18 cellular contexts compared by ENCODE assay signal in genomic region chr2:189578272-189578671, GRCh38. TPM values are rescaled to one million over a fixed set of nuclear protein-coding genes. Genes with fewer than 3 reads are reported as not detected.
DNase-seq lines count a peak whose midpoint lies in the region; ATAC-seq and TF ChIP-seq lines count a peak whose summit lies in the region.
"Had no signal": no experiment of that assay in that cellular context is flagged by ENCODE, and none has a peak within 500 bp of the region (broad histone marks: within the 10 kb centered on the region; RNA-seq: fewer than 3 reads in every experiment).

No MANE protein-coding gene starts in this region.

- intact Hi-C loops in left ventricle myocardium inferior (cut with micrococcal nuclease) (loop anchor here (10.0 kb wide), 1 partner anchor 113 kb away; no protein-coding TSS in a partner anchor), Right ventricle myocardium superior (cut with DNase I) (loop anchor here (10.0 kb wide), 1 partner anchor 113 kb away; no protein-coding TSS in a partner anchor), uterus (cut with DNase I; ENCODE audit: low total_unique reads) (no loop called here)

- peak overlapping the region; percentile 16 for H3K9ac ChIP-seq in endodermal cell (ENCODE audit: extremely low read depth, low read length, poor library complexity, severe bottlenecking)
- H3K9ac ChIP-seq in parathyroid adenoma: no peak overlapping the region

- peaks cover 10% of the 10 kb centered on the region for H3K36me3 ChIP-seq in left ventricle myocardium inferior
- H3K36me3 ChIP-seq in endodermal cell (ENCODE audit: control insufficient read depth, insufficient read depth, low read length): peaks cover 32% of the 10 kb centered on the region
- H3K36me3 ChIP-seq in parathyroid adenoma (ENCODE audit: control insufficient read depth, insufficient read depth, low read length): no peaks in the 10 kb centered on the region
- H3K36me3 ChIP-seq in uterus: no peaks in the 10 kb centered on the region

- peak overlapping the region; percentile 88 for H3K4me2 ChIP-seq in parathyroid adenoma (ENCODE audit: low read length)
- H3K4me2 ChIP-seq: GM23338 had no signal

- TF ChIP-seq POLR2A in uterus (IDR thresholded peaks at IDR 0.05): no peak

- H2AFZ ChIP-seq in parathyroid adenoma: no peak overlapping the region
- H2AFZ ChIP-seq: GM23338 had no signal

- peaks cover 33% of the 10 kb centered on the region for H3K27me3 Mint-ChIP-seq in endodermal cell (ENCODE audit: insufficient read depth)

- H3K9me3 Mint-ChIP-seq in endodermal cell: no peaks in the 10 kb centered on the region
- H3K9me3 Mint-ChIP-seq: GM23338 had no signal

- no peak for ATAC-seq in Right ventricle myocardium superior (ENCODE audit: poor library complexity)
- no peak for ATAC-seq in GM19467 (IDR thresholded peaks at IDR 0.05; ENCODE audit: unreplicated experiment)
- ATAC-seq: GM23338 had no signal

- TF ChIP-seq CTCF in left ventricle myocardium inferior (IDR thresholded peaks at IDR 0.05; ENCODE audit: borderline replicate concordance) (no peak), endodermal cell (conservative IDR thresholded peaks at IDR 0.05) (no peak), parathyroid adenoma (IDR thresholded peaks at IDR 0.05) (no peak), uterus (IDR thresholded peaks at IDR 0.05) (no peak)

- WGBS in endodermal cell (ENCODE audit: insufficient coverage in 1 of 2, insufficient read length in 1 of 2), 2 experiments: 88% methylated on average over 1 of the region's 1 CpG; no CpG with 5 or more reads in 1 of the 2 experiments

- no peak for DNase-seq in left ventricle myocardium inferior
- no peak for DNase-seq in Right ventricle myocardium superior
- DNase-seq in endodermal cell: no peak
- DNase-seq in uterus: no peak
- DNase-seq in dermis blood vessel endothelial cell: no peak
- DNase-seq in activated CD8-positive, alpha-beta memory T cell treated with anti-CD3 and anti-CD28 coated beads, Interleukin-2, amount 50 U/mL, for 48 hours: no peak
- DNase-seq: activated CD4-positive, alpha-beta T cell treated with anti-CD3 and anti-CD28 coated beads for 1 hour; amniotic stem cell; KBM-7; NCI-H1048; NCI-H526; trophoblast cell had no signal

- peaks cover 51% of the 10 kb centered on the region for H3K4me1 Mint-ChIP-seq in endodermal cell

- peak overlapping the region; percentile 81 for H3K4me3 Mint-ChIP-seq in endodermal cell
- H3K4me3 Mint-ChIP-seq: GM23338 had no signal

- H3K4me3 ChIP-seq in left ventricle myocardium inferior (peak overlapping the region; percentile 86), endodermal cell (ENCODE audit: low read length) (peak overlapping the region; percentile 94), parathyroid adenoma (ENCODE audit: low read depth, low read length) (peak overlapping the region; percentile 85), uterus (peak overlapping the region; percentile 56 to 80)
- H3K4me3 ChIP-seq: GM23338 had no signal

- no peak overlapping the region for H3K27ac Mint-ChIP-seq in endodermal cell
- H3K27ac Mint-ChIP-seq: GM23338 had no signal

- peak overlapping the region; percentile 11 for H3K27ac ChIP-seq in left ventricle myocardium inferior (replicated peaks)
- H3K27ac ChIP-seq in endodermal cell (ENCODE audit: low read depth, low read length): no peak overlapping the region
- H3K27ac ChIP-seq in parathyroid adenoma: no peak overlapping the region
- peak overlapping the region; percentile 94 to 98 for H3K27ac ChIP-seq in uterus
- H3K27ac ChIP-seq: C4-2B, HL-60 had no signal

- H3K27me3 ChIP-seq in left ventricle myocardium inferior (ENCODE audit: low read depth) (no peaks in the 10 kb centered on the region), endodermal cell (ENCODE audit: control insufficient read depth, insufficient read depth, low read length, poor library complexity, severe bottlenecking) (peaks cover 17% of the 10 kb centered on the region), parathyroid adenoma (ENCODE audit: control insufficient read depth, insufficient read depth, low read length) (no peaks in the 10 kb centered on the region), uterus (no peaks in the 10 kb centered on the region)

- H3K9me3 ChIP-seq in left ventricle myocardium inferior (replicated peaks) (no peaks in the 10 kb centered on the region), endodermal cell (ENCODE audit: control insufficient read depth, low read length) (no peaks in the 10 kb centered on the region), parathyroid adenoma (ENCODE audit: control insufficient read depth, low read length) (no peaks in the 10 kb centered on the region), uterus (no peaks in the 10 kb centered on the region)

- H3K4me1 ChIP-seq in left ventricle myocardium inferior: peaks cover 87% of the 10 kb centered on the region
- peaks cover 3% of the 10 kb centered on the region for H3K4me1 ChIP-seq in endodermal cell (ENCODE audit: control insufficient read depth, insufficient read depth, low read length)
- peaks cover 25% of the 10 kb centered on the region for H3K4me1 ChIP-seq in parathyroid adenoma
- peaks cover 5 to 9% of the 10 kb centered on the region in 2 donors for H3K4me1 ChIP-seq in uterus

- peaks cover 7% of the 10 kb centered on the region for H3K79me2 ChIP-seq in parathyroid adenoma

- peaks cover 61% of the 10 kb centered on the region for H3K36me3 Mint-ChIP-seq in endodermal cell (ENCODE audit: low read depth)

RNA-seq across cellular contexts. Expression of gene SLC40A1, which starts 2.3 kb away (rescaled TPM):
- total RNA-seq in left ventricle myocardium inferior (44.0 TPM), Right ventricle myocardium superior (48.2 TPM), endodermal cell (10 to 100 TPM; 74.1 to 96.8 TPM), uterus (100 to 1,000 TPM in 3 of 4 donors, 10 to 100 TPM in 1; 87.1 to 252 (median 176) TPM), dermis blood vessel endothelial cell (98.0 and 113 TPM in 2 replicates)
- polyA plus RNA-seq in endodermal cell (2013, experiment 1 of 2): 12.3 TPM
- polyA plus RNA-seq in endodermal cell (2013, experiment 2 of 2): 14.1 TPM
- total RNA-seq: GM23338, OCI-LY7 had no signal

Comparison
In these comparisons a context has a peak if more than half of its experiments do, and no peak if none do; other contexts are left out.
1. H3K27ac ChIP-seq: peak in left ventricle myocardium inferior (single experiment) and uterus (2 of 2); none in endodermal cell (single experiment) and parathyroid adenoma (single experiment).
2. Peak in every context shown above with its lines, with median percentiles within 50 percentile points of each other: H3K4me3 ChIP-seq.